Comparison of ENCODE assay signal across 9 cellular contexts in the genomic region with DNA sequence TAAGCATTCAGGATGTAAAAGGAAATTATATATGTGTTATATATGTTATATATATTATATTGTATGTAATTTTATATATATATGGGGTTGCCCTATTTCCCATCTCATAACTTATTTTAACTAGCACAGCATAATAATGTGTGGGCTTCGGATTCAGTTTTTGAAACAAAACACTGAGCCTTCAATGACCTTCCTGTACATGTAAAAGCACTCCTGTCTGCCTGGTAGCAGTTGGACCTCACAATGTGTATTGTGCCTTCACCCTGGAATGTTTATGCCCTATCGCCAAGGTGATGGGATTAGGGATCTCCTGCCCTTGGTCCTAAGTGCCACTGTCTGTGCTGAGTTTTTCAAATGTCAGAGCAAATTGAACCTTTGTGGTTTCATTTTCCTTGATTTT.
A peak's percentile ranks its signal among the peaks of the same experiment; 100 is the strongest.
DNase-seq lines count a peak whose midpoint lies in the region; ATAC-seq lines count a peak whose summit lies in the region.
"Had no signal": no experiment of that assay in that cellular context is flagged by ENCODE, and none has a peak within 500 bp of the region (broad histone marks: within the 10 kb centered on the region; RNA-seq: fewer than 3 reads in every experiment).

No MANE protein-coding gene starts in this region.

- no peak overlapping the region for H4K91ac ChIP-seq in mesenchymal stem cell (ENCODE audit: low read length)

- peaks cover 10% of the 10 kb centered on the region for H3K9me3 Mint-ChIP-seq in activated naive CD4-positive, alpha-beta T cell treated with anti-CD3 and anti-CD28 coated beads for 36 hours

- H4K8ac ChIP-seq in mesenchymal stem cell (ENCODE audit: low read length), result no peak overlapping the region

- no peaks in the 10 kb centered on the region for H3K79me1 ChIP-seq in mesenchymal stem cell (replicated peaks; ENCODE audit: low read length, poor library complexity, severe bottlenecking)

- no peak overlapping the region for H2BK15ac ChIP-seq in mesenchymal stem cell (ENCODE audit: low read depth, poor library complexity, severe bottlenecking)

- ATAC-seq in GM18861 (IDR thresholded peaks at IDR 0.05; ENCODE audit: unreplicated experiment), result peak; percentile 40
- ATAC-seq in HG02678 (IDR thresholded peaks at IDR 0.05; ENCODE audit: unreplicated experiment), result peak; percentile 27
- no peak for ATAC-seq in GM18858 (IDR thresholded peaks at IDR 0.05; ENCODE audit: unreplicated experiment)
- no peak for ATAC-seq in GM18873 (IDR thresholded peaks at IDR 0.05; ENCODE audit: low FRiP score, unreplicated experiment)

- H2AK5ac ChIP-seq in mesenchymal stem cell (ENCODE audit: low read length, severe bottlenecking), result no peak overlapping the region

- H2BK120ac ChIP-seq in mesenchymal stem cell (ENCODE audit: low read depth, low read length), result no peak overlapping the region

- no peak overlapping the region for H3K23ac ChIP-seq in mesenchymal stem cell (ENCODE audit: low read length in 2 of 2)

- H2AFZ ChIP-seq in mesenchymal stem cell (ENCODE audit: low read depth, low read length), result no peak overlapping the region

- CTCF ChIA-PET in activated naive CD4-positive, alpha-beta T cell treated with anti-CD3 and anti-CD28 coated beads for 36 hours (lab: Charles Lee), result no interaction called here

- 51% methylated on average over 2 of the region's 2 CpGs for WGBS in mesenchymal stem cell

- no peak overlapping the region for H3K27ac Mint-ChIP-seq in activated naive CD4-positive, alpha-beta T cell treated with anti-CD3 and anti-CD28 coated beads for 36 hours

- no peaks in the 10 kb centered on the region for H3K9me3 ChIP-seq in mesenchymal stem cell (ENCODE audit: control insufficient read depth, low read length)

- no peak overlapping the region for H3K4ac ChIP-seq in mesenchymal stem cell (ENCODE audit: low read depth in 1 of 2, low read length in 2 of 2)

- no peak overlapping the region for H3K4me3 Mint-ChIP-seq in activated naive CD4-positive, alpha-beta T cell treated with anti-CD3 and anti-CD28 coated beads for 36 hours

- no peaks in the 10 kb centered on the region for H3K4me1 Mint-ChIP-seq in activated naive CD4-positive, alpha-beta T cell treated with anti-CD3 and anti-CD28 coated beads for 36 hours (ENCODE audit: low read depth)

- no peaks in the 10 kb centered on the region for H3K4me1 ChIP-seq in mesenchymal stem cell (ENCODE audit: control insufficient read depth, insufficient read depth, low read depth, low read length)

- no peak overlapping the region for H3K4me3 ChIP-seq in mesenchymal stem cell (ENCODE audit: insufficient read depth in 1 of 2, low read depth in 1 of 2, low read length in 2 of 2)

- no peak overlapping the region for H3K14ac ChIP-seq in mesenchymal stem cell (ENCODE audit: low read length in 2 of 2)

- no peak overlapping the region for H3K27ac ChIP-seq in mesenchymal stem cell (ENCODE audit: low read length, poor library complexity, severe bottlenecking)

- no peak overlapping the region for H2BK12ac ChIP-seq in mesenchymal stem cell (ENCODE audit: low read length in 2 of 2)

- peaks cover 3% of the 10 kb centered on the region for H3K36me3 Mint-ChIP-seq in activated naive CD4-positive, alpha-beta T cell treated with anti-CD3 and anti-CD28 coated beads for 36 hours (ENCODE audit: low read depth)

- no peak overlapping the region for H3K4me2 ChIP-seq in mesenchymal stem cell (ENCODE audit: low read length, poor library complexity, severe bottlenecking)

- H3K27me3 Mint-ChIP-seq in activated naive CD4-positive, alpha-beta T cell treated with anti-CD3 and anti-CD28 coated beads for 36 hours (ENCODE audit: low read depth), result no peaks in the 10 kb centered on the region

- DNase-seq in activated naive CD4-positive, alpha-beta T cell treated with anti-CD3 and anti-CD28 coated beads for 36 hours, result peak; percentile 41
- DNase-seq in mesenchymal stem cell, result peak; percentile 26
- DNase-seq in SHP77 (lab: John Stamatoyannopoulos, UW), result no peak
- no peak for DNase-seq in NCI-H2196 treated with DMSO at 0.1 percent for 48 hours (lab: John Stamatoyannopoulos, UW; ENCODE audit: unreplicated experiment)
- DNase-seq: NCI-H2227 treated with DMSO at 0.1 percent for 48 hours had no signal

- no peaks in the 10 kb centered on the region for H3K36me3 ChIP-seq in mesenchymal stem cell (ENCODE audit: control insufficient read depth in 1 of 2, insufficient read depth in 2 of 2, low read depth in 1 of 2, low read length in 2 of 2)

- H3K27me3 ChIP-seq in mesenchymal stem cell (ENCODE audit: control insufficient read depth in 1 of 2, insufficient read depth in 1 of 2, low read length in 2 of 2), result no peaks in the 10 kb centered on the region

- H3K9ac ChIP-seq in mesenchymal stem cell (ENCODE audit: low read length), result no peak overlapping the region

- intact Hi-C loops in activated naive CD4-positive, alpha-beta T cell treated with anti-CD3 and anti-CD28 coated beads for 36 hours (cut with micrococcal nuclease), result no loop called here

- no peak overlapping the region for H3K18ac ChIP-seq in mesenchymal stem cell (ENCODE audit: low read depth in 1 of 2, low read length in 2 of 2)

- no peak overlapping the region for H2BK5ac ChIP-seq in mesenchymal stem cell (ENCODE audit: low read depth, low read length, poor library complexity, severe bottlenecking)

Comparison
In these comparisons a context has a peak if more than half of its experiments do, and no peak if none do; other contexts are left out.
1. ATAC-seq: peak in GM18861 (single experiment) and HG02678 (single experiment); none in GM18858 (single experiment) and GM18873 (single experiment).
2. DNase-seq: peak in activated naive CD4-positive, alpha-beta T cell treated with anti-CD3 and anti-CD28 coated beads for 36 hours (single experiment) and mesenchymal stem cell (single experiment); none in SHP77 (0 of 2) and NCI-H2196 treated with DMSO at 0.1 percent for 48 hours (single experiment).